18 cellular contexts compared by ENCODE assay signal in genomic region chr1:154448271-154448905, GRCh38. TPM values are rescaled to one million over a fixed set of nuclear protein-coding genes. Genes with fewer than 3 reads are reported as not detected.
"Had no signal": no experiment of that assay in that cellular context is flagged by ENCODE, and none has a peak within 500 bp of the region (broad histone marks: within the 10 kb centered on the region; RNA-seq: fewer than 3 reads in every experiment).

No MANE protein-coding gene starts in this region.

- H3K4me3 ChIP-seq: dorsolateral prefrontal cortex, transverse colon had no signal

- H3K9me3 ChIP-seq: transverse colon had no signal

- H3K27me3 Mint-ChIP-seq: activated naive CD8-positive, alpha-beta T cell had no signal

- H3K27ac ChIP-seq: dorsolateral prefrontal cortex, transverse colon had no signal

- H3K27me3 ChIP-seq: dorsolateral prefrontal cortex, transverse colon had no signal

- ATAC-seq: activated CD4-positive, CD25-positive, alpha-beta regulatory T cell treated with anti-CD3 and anti-CD28 coated beads, Interleukin-2, amount 50 U/mL, for 24 hours; sciatic nerve; stimulated activated naive B cell treated with anti-CD40 and anti-IgM and Interleukin-4, amounts not matched to agents 10 μg/mL and 1 μg/mL and 100 μg/mL, for 72 hours had no signal

- H3K9me3 Mint-ChIP-seq: stimulated activated naive B cell treated with anti-CD40 and anti-IgM and Interleukin-4, amounts not matched to agents 10 μg/mL and 1 μg/mL and 100 μg/mL, for 72 hours; T-helper 2 cell treated with Interferon-gamma antibody and Interleukin-4, amounts not matched to agents 5 μg/mL and 100 μg/mL, for 36 hours had no signal

- H3K27ac Mint-ChIP-seq: activated naive CD8-positive, alpha-beta T cell; stimulated activated naive B cell treated with anti-CD40 and anti-IgM and Interleukin-4, amounts not matched to agents 10 μg/mL and 1 μg/mL and 100 μg/mL, for 72 hours; T-helper 2 cell treated with Interferon-gamma antibody and Interleukin-4, amounts not matched to agents 5 μg/mL and 100 μg/mL, for 36 hours had no signal

- H3K4me3 Mint-ChIP-seq: activated naive CD8-positive, alpha-beta T cell; stimulated activated naive B cell treated with anti-CD40 and anti-IgM and Interleukin-4, amounts not matched to agents 10 μg/mL and 1 μg/mL and 100 μg/mL, for 72 hours; T-helper 2 cell treated with Interferon-gamma antibody and Interleukin-4, amounts not matched to agents 5 μg/mL and 100 μg/mL, for 36 hours had no signal

- DNase-seq: activated CD4-positive, alpha-beta T cell treated with anti-CD3 and anti-CD28 coated beads, Interleukin-2, amount 50 U/mL, for 4 hours; activated gamma-delta T cell; activated T-cell treated with anti-CD3 and anti-CD28 coated beads, Interleukin-2, amount 50 U/mL, for 1 hour; amygdala; dorsolateral prefrontal cortex; glutamatergic neuron; islet precursor cell; nucleus accumbens; stimulated activated CD4-positive, alpha-beta T cell treated with anti-CD3 and anti-CD28 coated beads, Interleukin-2, amount 100 ng/mL, for 24 hours; stimulated activated naive B cell treated with anti-CD40 and anti-IgM and Interleukin-4, amounts not matched to agents 10 μg/mL and 1 μg/mL and 100 μg/mL, for 72 hours; substantia nigra; transverse colon had no signal

RNA-seq across cellular contexts. Expression of gene TDRD10, which starts 53.6 kb away (rescaled TPM):
- total RNA-seq: fibroblast of villous mesenchyme, myocyte had no signal

RNA-seq across cellular contexts. Expression of gene SHE, which starts 53.8 kb away (rescaled TPM):
- total RNA-seq: fibroblast of villous mesenchyme, myocyte had no signal
